ENCODE assay signal across 19 cellular contexts in the genomic region with DNA sequence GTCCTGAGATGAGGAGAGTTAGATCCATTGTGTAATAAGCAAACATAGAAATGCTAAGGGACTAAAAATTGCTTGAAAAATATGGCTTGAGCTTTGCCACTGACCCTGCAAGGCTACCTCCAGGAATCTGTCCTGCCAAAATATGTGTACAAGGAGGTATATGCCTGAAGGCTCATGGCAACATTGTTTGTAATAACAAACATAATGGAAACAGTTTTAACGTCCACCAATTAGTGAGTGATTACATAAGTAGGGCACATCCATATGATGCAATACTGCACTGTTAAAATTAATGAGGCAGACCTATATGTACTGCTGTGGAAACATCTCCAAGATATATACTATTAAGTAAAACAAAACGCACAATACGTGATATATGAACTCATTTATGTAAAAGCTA.
"Had no signal": no experiment of that assay in that cellular context is flagged by ENCODE, and none has a peak within 500 bp of the region (broad histone marks: within the 10 kb centered on the region; RNA-seq: fewer than 3 reads in every experiment).

No MANE protein-coding gene starts in this region.

- ATAC-seq: esophagus mucosa; gastrocnemius medialis; left lobe of liver; mucosa of descending colon; naive thymus-derived CD8-positive, alpha-beta T cell; stimulated activated naive B cell treated with anti-CD40 and anti-IgM and Interleukin-4, amounts not matched to agents 10 μg/mL and 1 μg/mL and 100 μg/mL, for 72 hours had no signal

- H3K27me3 ChIP-seq: sigmoid colon had no signal

- DNase-seq: effector memory CD4-positive, alpha-beta T cell; gastrocnemius medialis; islet precursor cell; mammary epithelial cell; mucosa of descending colon; naive thymus-derived CD8-positive, alpha-beta T cell; sigmoid colon; stimulated activated CD4-positive, alpha-beta T cell treated with anti-CD3 and anti-CD28 coated beads, Interleukin-2, amount 100 ng/mL, for 24 hours; stimulated activated CD4-positive, alpha-beta T cell treated with anti-CD3 and anti-CD28 coated beads, Interleukin-4, amount 100 ng/mL, for 4 hours; stimulated activated naive B cell treated with anti-CD40 and anti-IgM and Interleukin-4, amounts not matched to agents 10 μg/mL and 1 μg/mL and 100 μg/mL, for 72 hours; stomach; substantia nigra; transverse colon had no signal

- H3K4me1 ChIP-seq: gastrocnemius medialis, stomach, transverse colon had no signal

- H3K36me3 ChIP-seq: gastrocnemius medialis, neutrophil, sigmoid colon, stomach, thoracic aorta, transverse colon had no signal

- H3K9me3 ChIP-seq: gastrocnemius medialis, mucosa of descending colon, neutrophil, sigmoid colon, stomach, thoracic aorta, transverse colon had no signal

- FAIRE-seq: endometrium had no signal

- H3K4me3 ChIP-seq: gastrocnemius medialis, mucosa of descending colon, sigmoid colon, skin epidermis, stomach, thoracic aorta, transverse colon had no signal

- H3K27ac ChIP-seq: gastrocnemius medialis, neutrophil, skin epidermis, stomach, thoracic aorta had no signal
